Comparison of ENCODE assay signal across 1 cellular context in the genomic region with DNA sequence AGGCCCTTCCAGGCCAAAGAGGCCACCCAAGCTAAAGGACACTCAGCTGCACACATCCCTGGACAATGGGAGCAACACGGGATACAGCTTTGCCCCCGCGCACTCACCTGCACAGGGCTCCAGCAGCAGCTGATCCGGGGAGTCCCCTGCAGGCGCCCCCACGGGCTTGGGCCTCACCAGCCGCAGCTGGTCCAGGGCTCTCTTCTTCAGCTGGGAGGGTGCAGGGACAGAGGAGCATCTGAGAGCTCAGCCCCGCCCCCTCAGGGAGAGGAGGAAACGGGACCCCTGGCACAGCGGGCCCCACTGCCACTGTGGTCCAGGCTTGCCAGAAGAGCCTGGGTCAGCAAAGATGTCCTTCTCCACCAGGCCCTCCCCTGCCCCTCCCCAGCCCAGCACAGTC.
A peak's percentile ranks its signal among the peaks of the same experiment; 100 is the strongest.
TF ChIP-seq lines count a peak whose summit lies in the region.

No MANE protein-coding gene starts in this region.

TF ChIP-seq in HepG2, 621 proteins besides CTCF, POLR2A, EP300 and RAD21:
- TF ChIP-seq, protein P1, sequence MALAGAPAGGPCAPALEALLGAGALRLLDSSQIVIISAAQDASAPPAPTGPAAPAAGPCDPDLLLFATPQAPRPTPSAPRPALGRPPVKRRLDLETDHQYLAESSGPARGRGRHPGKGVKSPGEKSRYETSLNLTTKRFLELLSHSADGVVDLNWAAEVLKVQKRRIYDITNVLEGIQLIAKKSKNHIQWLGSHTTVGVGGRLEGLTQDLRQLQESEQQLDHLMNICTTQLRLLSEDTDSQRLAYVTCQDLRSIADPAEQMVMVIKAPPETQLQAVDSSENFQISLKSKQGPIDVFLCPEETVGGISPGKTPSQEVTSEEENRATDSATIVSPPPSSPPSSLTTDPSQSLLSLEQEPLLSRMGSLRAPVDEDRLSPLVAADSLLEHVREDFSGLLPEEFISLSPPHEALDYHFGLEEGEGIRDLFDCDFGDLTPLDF (CRISPR knock-in tag; IDR thresholded peaks at IDR 0.05): no peak
- TF ChIP-seq AGO2 (optimal IDR thresholded peaks at IDR 0.05; ENCODE audit: low read depth, low read length): peak; percentile 65
